ENCODE assay signal across 1 cellular context in genomic region chr2:105888625-105889024, GRCh38.
TF ChIP-seq lines count a peak whose summit lies in the region.

No MANE protein-coding gene starts in this region.

TF ChIP-seq in GM23338, 12 proteins besides CTCF, POLR2A, EP300 and RAD21:
- TF ChIP-seq ZNF462 (CRISPR knock-in tag; IDR thresholded peaks at IDR 0.05), result no peak
- TF ChIP-seq POLR2AphosphoS5 (IDR thresholded peaks at IDR 0.05; ENCODE audit: low read depth), result no peak
TF ChIP-seq in GM23338: peak in this region for 0.
